ENCODE assay signal across 22 cellular contexts in the genomic region with DNA sequence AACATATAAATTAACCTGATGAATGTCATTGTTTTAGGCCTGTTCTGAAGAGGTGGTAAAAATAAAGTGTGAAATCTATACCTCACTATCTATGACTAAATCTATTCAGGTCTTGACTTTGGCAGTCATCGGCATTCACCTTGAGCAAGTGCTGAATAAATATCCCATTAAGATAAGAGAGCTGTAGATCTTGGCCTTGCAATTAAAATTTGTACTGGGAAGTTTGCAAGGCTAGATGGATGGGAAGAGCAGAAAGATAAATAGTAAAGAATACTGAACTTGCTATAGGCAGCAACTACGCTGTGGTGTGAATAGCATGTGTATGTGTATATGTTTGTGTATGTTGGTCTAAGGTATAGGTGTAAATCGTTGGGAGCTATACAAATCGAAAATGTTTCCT.
A peak's percentile ranks its signal among the peaks of the same experiment; 100 is the strongest.
DNase-seq lines count a peak whose midpoint lies in the region; ATAC-seq, FAIRE-seq and TF ChIP-seq lines count a peak whose summit lies in the region.
"Had no signal": no experiment of that assay in that cellular context is flagged by ENCODE, and none has a peak within 500 bp of the region (broad histone marks: within the 10 kb centered on the region; RNA-seq: fewer than 3 reads in every experiment).

No MANE protein-coding gene starts in this region.

- H3K4me3 Mint-ChIP-seq in activated T-cell treated with anti-CD3 and anti-CD28 coated beads, Interleukin-2, amount 50 U/mL, for 72 hours: no peak overlapping the region
- H3K4me3 Mint-ChIP-seq: B cell; CD4-positive, CD25-positive, alpha-beta regulatory T cell; CD8-positive, alpha-beta memory T cell; HFFc6 had no signal

- intact Hi-C loops in pancreas (cut with DNase I): no loop called here

- no peak for FAIRE-seq in pancreas (lab: Jason Lieb, UNC)
- FAIRE-seq: D721Med, G401.6, GM12892, GM18507, H54 had no signal

- no peaks in the 10 kb centered on the region for H3K9me2 ChIP-seq in hepatocyte (replicated peaks; ENCODE audit: insufficient read depth)

- H4K20me1 ChIP-seq in hepatocyte (ENCODE audit: insufficient read depth, poor library complexity, severe bottlenecking): no peaks in the 10 kb centered on the region

- peak overlapping the region; percentile 30 for H3K27ac Mint-ChIP-seq in activated T-cell treated with anti-CD3 and anti-CD28 coated beads, Interleukin-2, amount 50 U/mL, for 72 hours
- H3K27ac Mint-ChIP-seq: B cell; CD4-positive, CD25-positive, alpha-beta regulatory T cell; CD8-positive, alpha-beta memory T cell; HFFc6 had no signal

- peaks cover 2 to 7% of the 10 kb centered on the region in 2 donors for H3K9me3 Mint-ChIP-seq in activated T-cell treated with anti-CD3 and anti-CD28 coated beads, Interleukin-2, amount 50 U/mL, for 72 hours
- H3K9me3 Mint-ChIP-seq: HFFc6 had no signal

- no peaks in the 10 kb centered on the region for H3K79me2 ChIP-seq in hepatocyte

- H3K27me3 Mint-ChIP-seq in activated T-cell treated with anti-CD3 and anti-CD28 coated beads, Interleukin-2, amount 50 U/mL, for 72 hours (ENCODE audit: low read depth): no peaks in the 10 kb centered on the region
- H3K27me3 Mint-ChIP-seq: B cell; CD4-positive, CD25-positive, alpha-beta regulatory T cell; CD8-positive, alpha-beta memory T cell had no signal

- WGBS in hepatocyte (ENCODE audit: low lambda C conversion rate, missing lambda C conversion rate): 78% methylated on average over 4 of the region's 4 CpGs
- WGBS in pancreas, 2 donors: 46 to 54% methylated on average over 4 of the region's 4 CpGs

- H3K4me3 ChIP-seq in hepatocyte (no peak overlapping the region), pancreas (no peak overlapping the region)
- H3K4me3 ChIP-seq: GM23248 had no signal

- H3K27ac ChIP-seq in hepatocyte: peak overlapping the region; percentile 40
- peak overlapping the region in 2 of 4 donors; percentile 9 to 44 for H3K27ac ChIP-seq in pancreas
- H3K27ac ChIP-seq: GM23248 had no signal

- H3K36me3 ChIP-seq in hepatocyte (replicated peaks; ENCODE audit: insufficient read depth, low read depth): no peaks in the 10 kb centered on the region
- H3K36me3 ChIP-seq in pancreas: no peaks in the 10 kb centered on the region

- TF ChIP-seq CTCF in hepatocyte (IDR thresholded peaks at IDR 0.05; ENCODE audit: poor library complexity) (no peak), pancreas (IDR thresholded peaks at IDR 0.05) (no peak)

- no peaks in the 10 kb centered on the region for H3K36me3 Mint-ChIP-seq in activated T-cell treated with anti-CD3 and anti-CD28 coated beads, Interleukin-2, amount 50 U/mL, for 72 hours (ENCODE audit: insufficient read depth in 2 of 2)
- H3K36me3 Mint-ChIP-seq: CD4-positive, CD25-positive, alpha-beta regulatory T cell; CD8-positive, alpha-beta memory T cell had no signal

- H3K4me2 ChIP-seq in hepatocyte: peak overlapping the region; percentile 33

- no peak for DNase-seq in activated T-cell treated with anti-CD3 and anti-CD28 coated beads, Interleukin-2, amount 50 U/mL, for 72 hours
- no peak for DNase-seq in activated T-cell treated with anti-CD3 and anti-CD28 coated beads, Interleukin-2, amount 50 U/mL, for 1 hour
- DNase-seq in HT-29 (ENCODE audit: low spot score): peak; percentile 30
- no peak for DNase-seq in hepatocyte (ENCODE audit: low spot score)
- no peak for DNase-seq in pancreas
- no peak for DNase-seq in dedifferentiated amniotic fluid mesenchymal stem cell (ENCODE audit: extremely low spot score)
- DNase-seq in NCI-H1930 (lab: John Stamatoyannopoulos, UW): no peak
- no peak for DNase-seq in activated CD4-positive, alpha-beta T cell treated with anti-CD3 and anti-CD28 coated beads, Interleukin-2, amount 50 U/mL, for 1 hour
- DNase-seq: 8988T; C1 segment of cervical spinal cord; CD4-positive, CD25-positive, alpha-beta regulatory T cell; CD8-positive, alpha-beta memory T cell; COR-L47; GM23248; HCEC 1CT; HFFc6 had no signal

- H3K27me3 ChIP-seq in hepatocyte (no peaks in the 10 kb centered on the region), pancreas (no peaks in the 10 kb centered on the region)

- H3K4me1 ChIP-seq in hepatocyte (ENCODE audit: insufficient read depth) (peaks cover 17% of the 10 kb centered on the region), pancreas (peaks cover 0 to 20% (median 15%) of the 10 kb centered on the region in 3 donors)

- H3K9me3 ChIP-seq in hepatocyte (ENCODE audit: low read depth) (no peaks in the 10 kb centered on the region), pancreas (no peaks in the 10 kb centered on the region)

- no peak for ATAC-seq in activated T-cell treated with anti-CD3 and anti-CD28 coated beads, Interleukin-2, amount 50 U/mL, for 72 hours (replicated peaks in 1 of 2)
- peak in 3 of 4 donors; percentile 14 to 43 (median 21) for ATAC-seq in pancreas

- H2AFZ ChIP-seq in hepatocyte: no peak overlapping the region
- H2AFZ ChIP-seq: GM23248 had no signal

- H3K4me1 Mint-ChIP-seq in activated T-cell treated with anti-CD3 and anti-CD28 coated beads, Interleukin-2, amount 50 U/mL, for 72 hours (ENCODE audit: low read depth): no peaks in the 10 kb centered on the region
- H3K4me1 Mint-ChIP-seq: B cell; CD4-positive, CD25-positive, alpha-beta regulatory T cell; CD8-positive, alpha-beta memory T cell had no signal

Comparison
In these comparisons a context has a peak if more than half of its experiments do, and no peak if none do; other contexts are left out.
1. ATAC-seq: peak in pancreas (3 of 4); none in activated T-cell treated with anti-CD3 and anti-CD28 coated beads, Interleukin-2, amount 50 U/mL, for 72 hours (0 of 2).